Comparison of ENCODE assay signal across 7 cellular contexts in the genomic region with DNA sequence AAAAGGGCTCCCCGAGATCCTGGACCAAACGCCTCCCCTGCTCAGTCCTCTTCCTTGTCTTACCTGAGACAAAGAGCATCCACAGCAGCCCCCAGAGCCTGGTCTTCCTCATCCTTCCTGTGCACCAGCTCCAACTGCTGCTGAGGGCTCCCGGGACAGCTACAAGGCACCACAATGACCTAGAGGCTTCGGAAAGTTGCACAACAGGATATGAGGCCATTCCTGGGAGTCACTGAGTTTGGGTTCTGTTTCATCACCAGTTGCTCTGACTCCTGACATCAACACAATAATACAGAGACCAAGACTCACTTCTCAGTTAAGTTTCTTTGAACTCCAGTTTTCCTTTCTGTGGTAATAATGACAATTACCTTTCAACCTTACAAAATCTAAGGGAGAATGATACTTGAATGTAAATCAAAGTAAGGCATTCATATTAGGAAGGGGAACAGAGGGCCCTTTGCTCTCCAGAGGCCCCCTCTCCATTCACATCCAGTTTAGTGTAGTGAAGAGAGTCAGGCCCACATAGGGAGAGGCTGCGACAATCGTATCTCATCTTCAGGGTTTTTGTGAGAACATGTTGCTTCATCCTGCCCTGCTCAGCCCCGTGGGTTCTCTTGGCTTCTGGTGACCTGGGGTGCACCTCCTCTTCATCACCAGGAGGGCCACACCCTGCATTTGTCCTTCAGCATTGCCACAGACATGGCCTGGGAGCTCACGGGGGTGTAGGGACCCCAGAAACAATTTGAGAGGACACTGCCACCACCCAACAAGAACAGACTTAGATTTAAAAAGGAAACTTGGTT. TPM values are rescaled to one million over a fixed set of nuclear protein-coding genes. Genes with fewer than 3 reads are reported as not detected.
DNase-seq lines count a peak whose midpoint lies in the region; ATAC-seq and TF ChIP-seq lines count a peak whose summit lies in the region.

TSS of gene TREM1 (minus strand) at position 139 of the 803 bp plus-strand sequence. CDS start at position 112, 27 bp downstream.

- POLR2A ChIA-PET in HEK293 (lab: Yijun Ruan, JAX) (no interaction called here), RWPE1 (lab: Yijun Ruan, JAX; ENCODE audit: low non-redundant PET) (no interaction called here)

- H3K36me3 ChIP-seq in HEK293 (ENCODE audit: control insufficient read depth in 2 of 2, insufficient read depth in 1 of 2, low read length in 2 of 2): no peaks in the 10 kb centered on the region

- CTCF ChIA-PET in HEK293 (lab: Yijun Ruan, JAX): interaction anchor here (0.6 to 1.5 kb wide), 5 partner anchors 8 to 489 kb away, joined by 3 to 6 read pairs (median 4); no protein-coding TSS in a partner anchor
- CTCF ChIA-PET in RWPE1 (lab: Yijun Ruan, JAX): interaction anchor here (0.6 kb wide), 2 partner anchors 14 to 58 kb away, joined by 3 read pairs; no protein-coding TSS in a partner anchor

- TF ChIP-seq CTCF in HEK293 (tag by site-specific recombination; IDR thresholded peaks at IDR 0.05) (no peak), RWPE1 (conservative IDR thresholded peaks at IDR 0.05; ENCODE audit: low read depth) (no peak)

- DNase-seq in RWPE1 (ENCODE audit: low spot score): peak; percentile 73
- DNase-seq in Right ventricle myocardium superior: peak; percentile 74
- DNase-seq in skeletal muscle cell (ENCODE audit: low read depth): peak; percentile 88

- H3K27ac ChIP-seq in HEK293 (ENCODE audit: extremely low read depth, low read depth, low read length) (no peak within 1 kb of the TSS), RWPE1 (no peak within 1 kb of the TSS)

- peak; percentile 80 for ATAC-seq in Right ventricle myocardium superior (ENCODE audit: poor library complexity)
- ATAC-seq in GM18873 (IDR thresholded peaks at IDR 0.05; ENCODE audit: low FRiP score, unreplicated experiment): no peak
- no peak for ATAC-seq in HG02798 (IDR thresholded peaks at IDR 0.05; ENCODE audit: poor library complexity, unreplicated experiment)
- ATAC-seq in HG02884 (IDR thresholded peaks at IDR 0.05; ENCODE audit: unreplicated experiment): no peak

- no peak within 1 kb of the TSS for H3K4me3 ChIP-seq in HEK293 (ENCODE audit: low read depth, low read length)
- H3K4me3 ChIP-seq in skeletal muscle cell (ENCODE audit: low read depth, low read length): no peak within 1 kb of the TSS

- H3K9me3 ChIP-seq in HEK293 (ENCODE audit: control insufficient read depth, insufficient read depth, low read depth, low read length): no peaks in the 10 kb centered on the region

- no peaks in the 10 kb centered on the region; the same call in 1 of the 2 replicates for H3K4me1 ChIP-seq in HEK293 (ENCODE audit: control insufficient read depth, insufficient read depth, low read length)

- intact Hi-C loops in Right ventricle myocardium superior (cut with DNase I): no loop called here

TF ChIP-seq in HEK293, 187 proteins besides CTCF, POLR2A, EP300 and RAD21:
- TF ChIP-seq SCRT2 (tag by site-specific recombination; IDR thresholded peaks at IDR 0.05): peak; percentile 33; the same call in 1 of the 2 replicates
- TF ChIP-seq, protein P1, sequence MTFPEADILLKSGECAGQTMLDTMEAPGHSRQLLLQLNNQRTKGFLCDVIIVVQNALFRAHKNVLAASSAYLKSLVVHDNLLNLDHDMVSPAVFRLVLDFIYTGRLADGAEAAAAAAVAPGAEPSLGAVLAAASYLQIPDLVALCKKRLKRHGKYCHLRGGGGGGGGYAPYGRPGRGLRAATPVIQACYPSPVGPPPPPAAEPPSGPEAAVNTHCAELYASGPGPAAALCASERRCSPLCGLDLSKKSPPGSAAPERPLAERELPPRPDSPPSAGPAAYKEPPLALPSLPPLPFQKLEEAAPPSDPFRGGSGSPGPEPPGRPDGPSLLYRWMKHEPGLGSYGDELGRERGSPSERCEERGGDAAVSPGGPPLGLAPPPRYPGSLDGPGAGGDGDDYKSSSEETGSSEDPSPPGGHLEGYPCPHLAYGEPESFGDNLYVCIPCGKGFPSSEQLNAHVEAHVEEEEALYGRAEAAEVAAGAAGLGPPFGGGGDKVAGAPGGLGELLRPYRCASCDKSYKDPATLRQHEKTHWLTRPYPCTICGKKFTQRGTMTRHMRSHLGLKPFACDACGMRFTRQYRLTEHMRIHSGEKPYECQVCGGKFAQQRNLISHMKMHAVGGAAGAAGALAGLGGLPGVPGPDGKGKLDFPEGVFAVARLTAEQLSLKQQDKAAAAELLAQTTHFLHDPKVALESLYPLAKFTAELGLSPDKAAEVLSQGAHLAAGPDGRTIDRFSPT (tag by site-specific recombination; IDR thresholded peaks at IDR 0.05): no peak

RNA-seq across cellular contexts. Expression of gene TREM1, which starts in this region (rescaled TPM):
- total RNA-seq in Right ventricle myocardium superior: 0.67 TPM

Comparison
In these comparisons a context has a peak if more than half of its experiments do, and no peak if none do; other contexts are left out.
1. Peak in DNase-seq and ATAC-seq in Right ventricle myocardium superior; RNA of the gene not detected or under 1 TPM.